In the genomic region with DNA sequence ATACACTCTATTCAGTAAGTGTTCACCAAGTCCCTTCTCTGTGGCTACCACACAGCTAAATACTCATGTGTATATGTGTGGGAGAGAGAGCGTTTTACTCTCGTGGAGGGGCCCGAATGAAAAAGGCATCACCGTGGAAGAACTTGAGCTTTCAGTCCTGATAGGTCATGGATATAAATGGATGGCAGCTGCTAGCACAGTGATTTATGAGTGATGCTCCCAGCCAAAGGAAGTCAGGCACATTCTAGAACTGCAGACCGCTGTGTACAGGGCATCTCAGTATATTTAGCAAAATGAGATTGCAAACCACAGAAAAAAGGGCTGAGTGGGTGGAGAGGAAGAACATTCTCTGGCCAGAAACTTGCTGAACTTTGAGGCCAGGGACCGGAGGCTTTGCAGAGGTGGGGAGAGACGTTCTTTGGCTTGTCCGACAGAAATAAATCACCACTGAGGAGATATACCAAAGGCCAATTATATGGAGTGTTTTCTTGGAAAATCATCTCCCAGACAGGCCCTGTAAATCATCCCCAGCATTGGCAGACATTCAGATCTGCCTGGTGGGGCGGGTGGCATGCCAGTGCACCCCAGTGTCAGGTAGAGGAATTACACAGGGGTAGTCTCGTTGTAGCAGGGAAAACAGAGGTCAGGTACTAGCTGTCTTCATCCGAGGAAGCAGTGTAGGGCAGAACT, we compare ENCODE assay signal across 1 cellular context.
TF ChIP-seq lines count a peak whose summit lies in the region.

No MANE protein-coding gene starts in this region.

TF ChIP-seq in HCT116, 20 proteins besides CTCF, POLR2A, EP300 and RAD21 (continued from another document):
- TF ChIP-seq, protein P1, sequence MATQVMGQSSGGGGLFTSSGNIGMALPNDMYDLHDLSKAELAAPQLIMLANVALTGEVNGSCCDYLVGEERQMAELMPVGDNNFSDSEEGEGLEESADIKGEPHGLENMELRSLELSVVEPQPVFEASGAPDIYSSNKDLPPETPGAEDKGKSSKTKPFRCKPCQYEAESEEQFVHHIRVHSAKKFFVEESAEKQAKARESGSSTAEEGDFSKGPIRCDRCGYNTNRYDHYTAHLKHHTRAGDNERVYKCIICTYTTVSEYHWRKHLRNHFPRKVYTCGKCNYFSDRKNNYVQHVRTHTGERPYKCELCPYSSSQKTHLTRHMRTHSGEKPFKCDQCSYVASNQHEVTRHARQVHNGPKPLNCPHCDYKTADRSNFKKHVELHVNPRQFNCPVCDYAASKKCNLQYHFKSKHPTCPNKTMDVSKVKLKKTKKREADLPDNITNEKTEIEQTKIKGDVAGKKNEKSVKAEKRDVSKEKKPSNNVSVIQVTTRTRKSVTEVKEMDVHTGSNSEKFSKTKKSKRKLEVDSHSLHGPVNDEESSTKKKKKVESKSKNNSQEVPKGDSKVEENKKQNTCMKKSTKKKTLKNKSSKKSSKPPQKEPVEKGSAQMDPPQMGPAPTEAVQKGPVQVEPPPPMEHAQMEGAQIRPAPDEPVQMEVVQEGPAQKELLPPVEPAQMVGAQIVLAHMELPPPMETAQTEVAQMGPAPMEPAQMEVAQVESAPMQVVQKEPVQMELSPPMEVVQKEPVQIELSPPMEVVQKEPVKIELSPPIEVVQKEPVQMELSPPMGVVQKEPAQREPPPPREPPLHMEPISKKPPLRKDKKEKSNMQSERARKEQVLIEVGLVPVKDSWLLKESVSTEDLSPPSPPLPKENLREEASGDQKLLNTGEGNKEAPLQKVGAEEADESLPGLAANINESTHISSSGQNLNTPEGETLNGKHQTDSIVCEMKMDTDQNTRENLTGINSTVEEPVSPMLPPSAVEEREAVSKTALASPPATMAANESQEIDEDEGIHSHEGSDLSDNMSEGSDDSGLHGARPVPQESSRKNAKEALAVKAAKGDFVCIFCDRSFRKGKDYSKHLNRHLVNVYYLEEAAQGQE (IDR thresholded peaks at IDR 0.05; ENCODE audit: low read depth) = no peak
- TF ChIP-seq, protein P2, sequence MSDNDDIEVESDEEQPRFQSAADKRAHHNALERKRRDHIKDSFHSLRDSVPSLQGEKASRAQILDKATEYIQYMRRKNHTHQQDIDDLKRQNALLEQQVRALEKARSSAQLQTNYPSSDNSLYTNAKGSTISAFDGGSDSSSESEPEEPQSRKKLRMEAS (IDR thresholded peaks at IDR 0.05) = no peak
- TF ChIP-seq ZFX (IDR thresholded peaks at IDR 0.05) (no peak), SIN3A (IDR thresholded peaks at IDR 0.05; ENCODE audit: low read depth) (no peak), SRF (IDR thresholded peaks at IDR 0.05; ENCODE audit: low read depth) (no peak)
